In the genomic region with DNA sequence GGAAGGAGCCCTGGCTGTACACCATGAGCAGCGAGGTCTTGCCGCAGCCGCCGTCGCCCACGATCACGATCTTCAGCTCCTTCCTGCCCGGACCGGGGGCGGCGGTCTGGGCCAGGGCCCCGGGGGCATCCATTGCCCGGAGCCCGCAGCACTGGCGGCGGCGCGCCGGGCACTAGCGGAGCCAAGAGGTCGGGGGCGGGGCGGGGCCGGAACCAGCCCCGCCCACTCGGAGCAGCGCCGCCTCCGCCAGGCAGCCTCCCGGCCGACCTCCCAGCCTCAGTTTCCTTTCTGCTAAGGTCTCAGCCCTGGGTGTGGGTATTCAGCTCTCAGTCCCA, we compare ENCODE assay signal across 1 cellular context.
A peak's percentile ranks its signal among the peaks of the same experiment; 100 is the strongest.
TF ChIP-seq lines count a peak whose summit lies in the region.

RHOF (minus strand) TSS at position 188 of the 335 bp plus-strand sequence; CDS start at position 133, 55 bp downstream.

TF ChIP-seq in HepG2, 621 proteins besides CTCF, POLR2A, EP300 and RAD21 (continued from another document and continues in another):
- TF ChIP-seq, protein P1, sequence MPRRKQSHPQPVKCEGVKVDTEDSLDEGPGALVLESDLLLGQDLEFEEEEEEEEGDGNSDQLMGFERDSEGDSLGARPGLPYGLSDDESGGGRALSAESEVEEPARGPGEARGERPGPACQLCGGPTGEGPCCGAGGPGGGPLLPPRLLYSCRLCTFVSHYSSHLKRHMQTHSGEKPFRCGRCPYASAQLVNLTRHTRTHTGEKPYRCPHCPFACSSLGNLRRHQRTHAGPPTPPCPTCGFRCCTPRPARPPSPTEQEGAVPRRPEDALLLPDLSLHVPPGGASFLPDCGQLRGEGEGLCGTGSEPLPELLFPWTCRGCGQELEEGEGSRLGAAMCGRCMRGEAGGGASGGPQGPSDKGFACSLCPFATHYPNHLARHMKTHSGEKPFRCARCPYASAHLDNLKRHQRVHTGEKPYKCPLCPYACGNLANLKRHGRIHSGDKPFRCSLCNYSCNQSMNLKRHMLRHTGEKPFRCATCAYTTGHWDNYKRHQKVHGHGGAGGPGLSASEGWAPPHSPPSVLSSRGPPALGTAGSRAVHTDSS (CRISPR knock-in tag; conservative IDR thresholded peaks at IDR 0.05): no peak
- TF ChIP-seq SOX5 (CRISPR knock-in tag; IDR thresholded peaks at IDR 0.05; ENCODE audit: borderline replicate concordance) (no peak), ZNF761 (CRISPR knock-in tag; conservative IDR thresholded peaks at IDR 0.05) (peak; percentile 7; the same call in 1 of the 2 replicates), MAZ (IDR thresholded peaks at IDR 0.05; ENCODE audit: borderline replicate concordance, low read depth, low read length) (peak; percentile 83), MAZ (CRISPR knock-in tag; IDR thresholded peaks at IDR 0.05; ENCODE audit: low read depth) (no peak), SOX6 (IDR thresholded peaks at IDR 0.05) (no peak), SOX6 (CRISPR knock-in tag; IDR thresholded peaks at IDR 0.05) (no peak), KLF13 (CRISPR knock-in tag; IDR thresholded peaks at IDR 0.05) (no peak), FIP1L1 (IDR thresholded peaks at IDR 0.05; ENCODE audit: borderline replicate concordance, insufficient read depth, low read depth, low read length) (no peak), ZBTB44 (CRISPR knock-in tag; IDR thresholded peaks at IDR 0.05) (no peak), SRF (IDR thresholded peaks at IDR 0.05; ENCODE audit: low read depth, low read length) (no peak), SAP130 (CRISPR knock-in tag; IDR thresholded peaks at IDR 0.05; ENCODE audit: low read depth) (no peak), ZNF672 (CRISPR knock-in tag; IDR thresholded peaks at IDR 0.05) (no peak), HNRNPH1 (optimal IDR thresholded peaks at IDR 0.05; ENCODE audit: low read depth, low read length) (no peak), ZBTB1 (CRISPR knock-in tag; IDR thresholded peaks at IDR 0.05; ENCODE audit: borderline replicate concordance) (no peak), SRY (CRISPR knock-in tag; IDR thresholded peaks at IDR 0.05) (no peak), ZNF564 (CRISPR knock-in tag; IDR thresholded peaks at IDR 0.05) (no peak), RBFOX2 (IDR thresholded peaks at IDR 0.05; ENCODE audit: low read depth, low read length) (peak; percentile 23), TRIM24 (CRISPR knock-in tag; IDR thresholded peaks at IDR 0.05) (no peak), ZNF496 (CRISPR knock-in tag; IDR thresholded peaks at IDR 0.05; ENCODE audit: insufficient replicate concordance) (no peak), DNMT1 (CRISPR knock-in tag; IDR thresholded peaks at IDR 0.05) (no peak), ZFP36 (IDR thresholded peaks at IDR 0.05; ENCODE audit: borderline replicate concordance, low read depth, low read length, partially characterized antibody) (peak; percentile 98), ZNF660 (CRISPR knock-in tag; IDR thresholded peaks at IDR 0.05; ENCODE audit: borderline replicate concordance, low read depth) (no peak), CHD2 (IDR thresholded peaks at IDR 0.05; ENCODE audit: low read depth, low read length) (no peak), PPARG (CRISPR knock-in tag; conservative IDR thresholded peaks at IDR 0.05) (no peak), ZNF407 (CRISPR knock-in tag; IDR thresholded peaks at IDR 0.05; ENCODE audit: not compliant biosample characterization) (no peak), ZNF468 (CRISPR knock-in tag; IDR thresholded peaks at IDR 0.05) (no peak), YY1 (IDR thresholded peaks at IDR 0.05; ENCODE audit: insufficient read depth, insufficient replicate concordance, low read depth, low read length) (peak; percentile 44), ZNF550 (CRISPR knock-in tag; IDR thresholded peaks at IDR 0.05; ENCODE audit: borderline replicate concordance) (0 out of 2 replicates have a peak, but pooled peaks have one; percentile 34), EED (CRISPR knock-in tag; IDR thresholded peaks at IDR 0.05) (no peak), ATF1 (CRISPR knock-in tag; IDR thresholded peaks at IDR 0.05) (no peak), MEF2D (CRISPR knock-in tag; IDR thresholded peaks at IDR 0.05) (no peak), ZFP82 (CRISPR knock-in tag; IDR thresholded peaks at IDR 0.05; ENCODE audit: borderline replicate concordance) (0 out of 2 replicates have a peak, but pooled peaks have one; percentile 54), POLR2G (IDR thresholded peaks at IDR 0.05; ENCODE audit: low read depth, low read length) (peak; percentile 51; the same call in 1 of the 2 replicates), ZNF160 (CRISPR knock-in tag; IDR thresholded peaks at IDR 0.05) (no peak; the same call in 1 of the 2 replicates), XBP1 (CRISPR knock-in tag; IDR thresholded peaks at IDR 0.05) (no peak), MXD4 (CRISPR knock-in tag; IDR thresholded peaks at IDR 0.05) (no peak), ATF7 (IDR thresholded peaks at IDR 0.05) (no peak), ATF7 (CRISPR knock-in tag; IDR thresholded peaks at IDR 0.05) (no peak), RFXANK (CRISPR knock-in tag; IDR thresholded peaks at IDR 0.05) (no peak), ZNF709 (CRISPR knock-in tag; IDR thresholded peaks at IDR 0.05) (no peak), ZNF263 (CRISPR knock-in tag; IDR thresholded peaks at IDR 0.05) (no peak), ZNF609 (CRISPR knock-in tag; IDR thresholded peaks at IDR 0.05; ENCODE audit: borderline replicate concordance) (no peak)
- TF ChIP-seq, protein P2, sequence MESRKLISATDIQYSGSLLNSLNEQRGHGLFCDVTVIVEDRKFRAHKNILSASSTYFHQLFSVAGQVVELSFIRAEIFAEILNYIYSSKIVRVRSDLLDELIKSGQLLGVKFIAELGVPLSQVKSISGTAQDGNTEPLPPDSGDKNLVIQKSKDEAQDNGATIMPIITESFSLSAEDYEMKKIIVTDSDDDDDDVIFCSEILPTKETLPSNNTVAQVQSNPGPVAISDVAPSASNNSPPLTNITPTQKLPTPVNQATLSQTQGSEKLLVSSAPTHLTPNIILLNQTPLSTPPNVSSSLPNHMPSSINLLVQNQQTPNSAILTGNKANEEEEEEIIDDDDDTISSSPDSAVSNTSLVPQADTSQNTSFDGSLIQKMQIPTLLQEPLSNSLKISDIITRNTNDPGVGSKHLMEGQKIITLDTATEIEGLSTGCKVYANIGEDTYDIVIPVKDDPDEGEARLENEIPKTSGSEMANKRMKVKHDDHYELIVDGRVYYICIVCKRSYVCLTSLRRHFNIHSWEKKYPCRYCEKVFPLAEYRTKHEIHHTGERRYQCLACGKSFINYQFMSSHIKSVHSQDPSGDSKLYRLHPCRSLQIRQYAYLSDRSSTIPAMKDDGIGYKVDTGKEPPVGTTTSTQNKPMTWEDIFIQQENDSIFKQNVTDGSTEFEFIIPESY (CRISPR knock-in tag; IDR thresholded peaks at IDR 0.05): 0 out of 2 replicates have a peak, but pooled peaks have one; percentile 12
- TF ChIP-seq, protein P3, sequence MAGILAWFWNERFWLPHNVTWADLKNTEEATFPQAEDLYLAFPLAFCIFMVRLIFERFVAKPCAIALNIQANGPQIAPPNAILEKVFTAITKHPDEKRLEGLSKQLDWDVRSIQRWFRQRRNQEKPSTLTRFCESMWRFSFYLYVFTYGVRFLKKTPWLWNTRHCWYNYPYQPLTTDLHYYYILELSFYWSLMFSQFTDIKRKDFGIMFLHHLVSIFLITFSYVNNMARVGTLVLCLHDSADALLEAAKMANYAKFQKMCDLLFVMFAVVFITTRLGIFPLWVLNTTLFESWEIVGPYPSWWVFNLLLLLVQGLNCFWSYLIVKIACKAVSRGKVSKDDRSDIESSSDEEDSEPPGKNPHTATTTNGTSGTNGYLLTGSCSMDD (CRISPR knock-in tag; IDR thresholded peaks at IDR 0.05): no peak
- TF ChIP-seq, protein P4, sequence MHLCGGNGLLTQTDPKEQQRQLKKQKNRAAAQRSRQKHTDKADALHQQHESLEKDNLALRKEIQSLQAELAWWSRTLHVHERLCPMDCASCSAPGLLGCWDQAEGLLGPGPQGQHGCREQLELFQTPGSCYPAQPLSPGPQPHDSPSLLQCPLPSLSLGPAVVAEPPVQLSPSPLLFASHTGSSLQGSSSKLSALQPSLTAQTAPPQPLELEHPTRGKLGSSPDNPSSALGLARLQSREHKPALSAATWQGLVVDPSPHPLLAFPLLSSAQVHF (CRISPR knock-in tag; IDR thresholded peaks at IDR 0.05): no peak
